18 cellular contexts compared by ENCODE assay signal in the genomic region with DNA sequence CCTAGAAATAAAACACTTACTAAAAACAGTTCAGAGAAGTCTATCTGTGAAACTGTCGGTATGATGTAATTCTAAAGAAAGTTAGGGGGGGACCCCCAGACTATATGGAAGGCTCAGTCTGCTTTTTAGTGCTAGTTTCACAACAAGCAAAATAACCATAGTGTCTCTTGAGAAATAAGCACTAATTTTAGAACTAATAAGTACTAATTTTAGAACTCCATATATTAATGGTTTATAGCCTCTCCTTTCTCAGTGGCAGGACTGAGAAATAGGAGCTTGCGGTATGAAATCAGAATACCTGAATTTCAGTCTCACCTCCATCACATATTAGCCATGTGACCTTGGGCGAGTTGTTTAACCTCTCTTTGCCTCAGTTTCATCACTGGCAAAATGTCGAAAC.
DNase-seq lines count a peak whose midpoint lies in the region; ATAC-seq and TF ChIP-seq lines count a peak whose summit lies in the region.
"Had no signal": no experiment of that assay in that cellular context is flagged by ENCODE, and none has a peak within 500 bp of the region (broad histone marks: within the 10 kb centered on the region; RNA-seq: fewer than 3 reads in every experiment).

No MANE protein-coding gene starts in this region.

- no peak overlapping the region for H3K27ac Mint-ChIP-seq in nephron

- H3K36me3 Mint-ChIP-seq in nephron (ENCODE audit: low read depth), result no peaks in the 10 kb centered on the region
- H3K36me3 Mint-ChIP-seq: naive B cell had no signal

- ATAC-seq in HG03378 (IDR thresholded peaks at IDR 0.05; ENCODE audit: unreplicated experiment), result peak; percentile 60
- ATAC-seq: activated T-cell treated with anti-CD3 and anti-CD28 coated beads, Interleukin-2, amount 50 U/mL, for 4 hours; heart right ventricle had no signal

- peaks cover 93% of the 10 kb centered on the region for H3K27me3 Mint-ChIP-seq in nephron (ENCODE audit: low read depth)

- DNase-seq in GM13976 (ENCODE audit: low spot score) (peak; percentile 52), GM20000 (ENCODE audit: low spot score) (peak; percentile 52), NCI-H1694 treated with DMSO at 0.1 percent for 48 hours (lab: John Stamatoyannopoulos, UW) (no peak), kidney tubule cell (ENCODE audit: low spot score) (no peak), EL (no peak)
- DNase-seq in activated CD4-positive, CD25-positive, alpha-beta regulatory T cell treated with anti-CD3 and anti-CD28 coated beads, Interleukin-2, amount 50 U/mL, for 72 hours, result no peak
- DNase-seq: activated CD4-positive, alpha-beta T cell treated with anti-CD3 and anti-CD28 coated beads, Interleukin-2, amount 50 U/mL, for 1 hour; activated T-cell treated with anti-CD3 and anti-CD28 coated beads, Interleukin-2, amount 50 U/mL, for 4 hours; AML-193; heart right ventricle; naive B cell; NCI-H2171 treated with DMSO at 0.1 percent for 48 hours; NCI-H774; posterior cingulate gyrus; stimulated activated CD4-positive, alpha-beta T cell treated with anti-CD3 and anti-CD28 coated beads, Interleukin-4, amount 100 ng/mL, for 24 hours had no signal

- in situ Hi-C loops in GM13976 (cut with MboI; ENCODE audit: low sequenced_read_pairs, unreplicated experiment), result no loop called here

- peak overlapping the region in 2 of 3 experiments; percentile 20 to 23 for H3K4me3 Mint-ChIP-seq in nephron

- H3K9me3 Mint-ChIP-seq in nephron, result no peaks in the 10 kb centered on the region
- H3K9me3 Mint-ChIP-seq: activated T-cell treated with anti-CD3 and anti-CD28 coated beads, Interleukin-2, amount 50 U/mL, for 4 hours; central memory CD8-positive, alpha-beta T cell had no signal

- peaks cover under 1% of the 10 kb centered on the region for H3K4me1 Mint-ChIP-seq in nephron
- H3K4me1 Mint-ChIP-seq: central memory CD8-positive, alpha-beta T cell; naive B cell had no signal

- TF ChIP-seq CTCF in GM13976 (IDR thresholded peaks at IDR 0.05; ENCODE audit: borderline replicate concordance, control extremely low read depth, extremely low read depth, insufficient read depth, missing control alignments), result no peak
- TF ChIP-seq CTCF in GM20000 (IDR thresholded peaks at IDR 0.05; ENCODE audit: extremely low read depth, missing control alignments), result no peak
- TF ChIP-seq CTCF in nephron (IDR thresholded peaks at IDR 0.05; ENCODE audit: unreplicated experiment in 3 of 3), result no peak

Comparison
In these comparisons a context has a peak if more than half of its experiments do, and no peak if none do; other contexts are left out.
1. DNase-seq: peak in GM13976 (single experiment) and GM20000 (single experiment); none in NCI-H1694 treated with DMSO at 0.1 percent for 48 hours (single experiment), kidney tubule cell (single experiment), activated CD4-positive, CD25-positive, alpha-beta regulatory T cell treated with anti-CD3 and anti-CD28 coated beads, Interleukin-2, amount 50 U/mL, for 72 hours (single experiment) and EL (single experiment).